ENCODE assay signal across 8 cellular contexts in the genomic region with DNA sequence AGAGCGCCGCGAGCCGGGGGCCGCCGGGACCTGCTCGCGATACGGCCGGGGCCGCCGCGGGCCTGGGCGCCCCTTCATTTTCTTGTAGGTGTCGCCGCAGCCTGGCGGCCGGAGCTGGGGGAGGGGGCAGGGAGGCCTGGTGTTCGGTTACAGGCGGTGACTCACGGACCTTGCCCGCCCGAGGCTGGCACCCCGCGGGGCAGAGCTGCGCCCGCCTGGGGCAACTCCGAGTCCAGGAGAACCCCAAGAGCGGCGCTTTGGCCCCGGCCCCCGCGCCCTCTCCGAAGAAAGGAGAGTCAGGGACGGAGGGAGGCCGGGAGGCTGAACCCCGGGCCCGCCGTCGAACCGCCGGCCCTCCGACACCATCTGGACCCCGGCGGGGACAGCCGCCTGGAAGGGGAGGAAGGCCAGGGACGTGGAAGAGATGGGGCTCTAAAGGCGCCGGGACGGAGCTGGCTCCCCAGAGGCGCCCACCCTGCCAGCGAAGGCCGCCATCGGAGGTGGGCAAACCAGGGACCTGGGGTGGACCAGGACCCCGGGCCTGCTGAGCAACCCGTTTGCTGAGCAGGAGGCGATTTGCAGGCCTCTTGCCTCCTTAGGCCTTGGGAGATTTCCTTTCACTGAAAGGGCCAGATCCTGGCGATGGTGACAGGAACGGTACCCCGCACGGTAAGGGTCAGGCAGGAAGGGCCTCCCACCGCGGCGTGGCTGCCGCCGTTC. TPM values are rescaled to one million over a fixed set of nuclear protein-coding genes. Genes with fewer than 3 reads are reported as not detected.
DNase-seq lines count a peak whose midpoint lies in the region; ATAC-seq and TF ChIP-seq lines count a peak whose summit lies in the region.

No MANE protein-coding gene starts in this region.

- peaks cover 37% of the 10 kb centered on the region for H3K4me1 ChIP-seq in body of pancreas
- peaks cover 30% of the 10 kb centered on the region for H3K4me1 ChIP-seq in iPS-15b (ENCODE audit: control insufficient read depth, insufficient read depth, low read length)

- peak; percentile 78 to 85 (median 82) for TF ChIP-seq POLR2A in body of pancreas (IDR thresholded peaks at IDR 0.05)

- no peaks in the 10 kb centered on the region for H3K9me3 ChIP-seq in body of pancreas
- H3K9me3 ChIP-seq in iPS-15b (ENCODE audit: control insufficient read depth, insufficient read depth, low read length): no peaks in the 10 kb centered on the region

- DNase-seq in activated T-cell treated with anti-CD3 and anti-CD28 coated beads for 48 hours (ENCODE audit: low read depth) (peak; percentile 12), activated T-cell treated with anti-CD3 and anti-CD28 coated beads for 4 hours (no peak), NCI-H510A (lab: John Stamatoyannopoulos, UW) (peak; percentile 52), body of pancreas (peak; percentile 86 to 90 (median 90)), renal cortical epithelial cell (ENCODE audit: low read depth) (peak; percentile 56), NAMALWA (ENCODE audit: low spot score) (no peak)
- no peak for DNase-seq in effector CD8-positive, alpha-beta T cell (lab: John Stamatoyannopoulos, UW)

- H3K27ac ChIP-seq in body of pancreas: peak overlapping the region; percentile 94 to 96 (median 95)

- 4% methylated on average over 27 to 65 of the region's 66 CpGs for WGBS in body of pancreas, 2 donors

- H3K36me3 ChIP-seq in body of pancreas (replicated peaks in 1 of 2; ENCODE audit: insufficient read depth in 1 of 2, low read depth in 2 of 2) (no peaks in the 10 kb centered on the region), iPS-15b (ENCODE audit: control insufficient read depth, insufficient read depth, low read length) (peaks cover 2% of the 10 kb centered on the region)

- peak overlapping the region; percentile 70 for H3K9ac ChIP-seq in iPS-15b (ENCODE audit: low read depth, low read length)

- TF ChIP-seq CTCF in body of pancreas (IDR thresholded peaks at IDR 0.05): peak in 1 of 7 experiments; percentile 13

- H3K27me3 ChIP-seq in body of pancreas (no peaks in the 10 kb centered on the region), iPS-15b (ENCODE audit: control insufficient read depth, insufficient read depth, low read length) (peaks cover 12% of the 10 kb centered on the region)

- peak; percentile 87 for ATAC-seq in body of pancreas

- H3K4me3 ChIP-seq in body of pancreas (peak overlapping the region; percentile 39 to 45), iPS-15b (ENCODE audit: low read depth, low read length) (peak overlapping the region; percentile 87)

- intact Hi-C loops in body of pancreas (cut with DNase I): loop anchor here (10.0 kb wide), 1 partner anchor 715 kb away; no protein-coding TSS in a partner anchor

RNA-seq across cellular contexts. Expression of a gene that starts 0.8 kb away (rescaled TPM):
- total RNA-seq in body of pancreas (1 to 10 TPM; 5.3 to 9.1 TPM), renal cortical epithelial cell (10.8 and 21.4 TPM in 2 replicates)

Comparison
In these comparisons a context has a peak if more than half of its experiments do, and no peak if none do; other contexts are left out.
1. DNase-seq: peak in activated T-cell treated with anti-CD3 and anti-CD28 coated beads for 48 hours (single experiment), NCI-H510A (single experiment), body of pancreas (4 of 4) and renal cortical epithelial cell (single experiment); none in activated T-cell treated with anti-CD3 and anti-CD28 coated beads for 4 hours (single experiment), NAMALWA (single experiment) and effector CD8-positive, alpha-beta T cell (single experiment).